In the genomic region with DNA sequence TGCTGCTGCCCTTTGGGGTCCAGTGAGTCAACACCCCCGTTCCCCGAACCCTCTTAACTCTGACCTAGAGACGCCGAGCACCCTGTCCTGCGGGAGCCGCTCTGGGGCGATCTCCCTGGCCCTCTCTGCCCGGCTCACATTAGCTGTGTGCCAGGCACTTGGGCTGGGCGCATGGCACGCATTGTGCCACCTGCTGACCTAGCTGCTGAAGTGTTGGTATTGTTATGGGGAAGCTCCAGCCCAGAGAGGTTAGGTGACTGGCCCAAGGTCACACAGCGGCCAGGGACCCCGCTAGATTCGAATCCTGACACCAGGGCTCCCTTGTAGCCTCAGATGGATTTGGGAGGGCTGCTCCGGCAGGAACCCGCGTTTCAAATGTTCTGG, we compare ENCODE assay signal across 6 cellular contexts. TPM values are rescaled to one million over a fixed set of nuclear protein-coding genes. Genes with fewer than 3 reads are reported as not detected.
DNase-seq lines count a peak whose midpoint lies in the region; FAIRE-seq and TF ChIP-seq lines count a peak whose summit lies in the region.

No MANE protein-coding gene starts in this region.

- H3K27me3 ChIP-seq in effector memory CD4-positive, alpha-beta T cell (replicated peaks; ENCODE audit: control insufficient read depth, insufficient read depth, low read length, poor library complexity, severe bottlenecking): no peaks in the 10 kb centered on the region

- H3K27ac ChIP-seq in effector memory CD4-positive, alpha-beta T cell (ENCODE audit: insufficient read depth, low read length, poor library complexity, severe bottlenecking): peak overlapping the region; percentile 68

- H3K4me1 ChIP-seq in effector memory CD4-positive, alpha-beta T cell (ENCODE audit: control insufficient read depth, insufficient read depth, low read length, poor library complexity, severe bottlenecking): peaks cover 16% of the 10 kb centered on the region

- no peak for FAIRE-seq in GM19239 (lab: Jason Lieb, UNC)

- no peaks in the 10 kb centered on the region for H3K36me3 ChIP-seq in effector memory CD4-positive, alpha-beta T cell (ENCODE audit: control insufficient read depth, insufficient read depth, low read length)

- H3K9me3 ChIP-seq in effector memory CD4-positive, alpha-beta T cell (ENCODE audit: control insufficient read depth, low read length): no peaks in the 10 kb centered on the region

- peak; percentile 7 for TF ChIP-seq CTCF in retinal pigment epithelial cell (conservative IDR thresholded peaks at IDR 0.05; ENCODE audit: low read depth, low read length)

- H3K4me3 ChIP-seq in effector memory CD4-positive, alpha-beta T cell (ENCODE audit: insufficient read depth, low read depth, low read length, poor library complexity, severe bottlenecking): peak overlapping the region; percentile 80
- H3K4me3 ChIP-seq in retinal pigment epithelial cell (ENCODE audit: low read length): peak overlapping the region; percentile 83

- DNase-seq in NCI-H69 (lab: John Stamatoyannopoulos, UW) (peak; percentile 41), retinal pigment epithelial cell (ENCODE audit: low read depth) (no peak), GM19239 (ENCODE audit: insufficient read length, low spot score) (no peak), cerebellum (ENCODE audit: low spot score) (no peak), AG20443 (ENCODE audit: low spot score) (no peak)
- no peak for DNase-seq in effector memory CD4-positive, alpha-beta T cell

RNA-seq across cellular contexts. Expression of a gene that starts 1.1 kb away (rescaled TPM):
- 1.8 TPM for total RNA-seq in cerebellum

RNA-seq across cellular contexts. Expression of a gene that starts 8.1 kb away (rescaled TPM):
- 5.6 TPM for total RNA-seq in cerebellum

RNA-seq across cellular contexts. Expression of a gene that starts 13.0 kb away (rescaled TPM):
- total RNA-seq in cerebellum: 21.6 TPM

RNA-seq across cellular contexts. Expression of a gene that starts 17.8 kb away (rescaled TPM):
- 8.8 TPM for total RNA-seq in cerebellum

RNA-seq across cellular contexts. Expression of a gene that starts 23.7 kb away (rescaled TPM):
- total RNA-seq in cerebellum: 6.2 TPM
